8 cellular contexts compared by ENCODE assay signal in genomic region chr6:291697-292505, GRCh38. TPM values are rescaled to one million over a fixed set of nuclear protein-coding genes. Genes with fewer than 3 reads are reported as not detected.
DNase-seq lines count a peak whose midpoint lies in the region; ATAC-seq and TF ChIP-seq lines count a peak whose summit lies in the region.

A gene with protein sequence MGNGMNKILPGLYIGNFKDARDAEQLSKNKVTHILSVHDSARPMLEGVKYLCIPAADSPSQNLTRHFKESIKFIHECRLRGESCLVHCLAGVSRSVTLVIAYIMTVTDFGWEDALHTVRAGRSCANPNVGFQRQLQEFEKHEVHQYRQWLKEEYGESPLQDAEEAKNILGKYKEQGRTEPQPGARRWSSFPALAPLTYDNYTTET (plus strand): TSS chr6:292487. CDS start chr6:292540, 53 bp downstream.

- intact Hi-C loops in Calu3 (cut with micrococcal nuclease; ENCODE audit: unreplicated experiment): no loop called here

- H3K27ac ChIP-seq in subcutaneous abdominal adipose tissue (ENCODE audit: low read depth, low read length): peak within 1 kb of the TSS; percentile 99

- peak within 1 kb of the TSS; percentile 68 to 94 (median 79) for H3K4me3 ChIP-seq in subcutaneous abdominal adipose tissue (ENCODE audit: low read depth in 1 of 5, low read length in 5 of 5)

- H3K27ac Mint-ChIP-seq in Calu3 (ENCODE audit: unreplicated experiment): peak within 1 kb of the TSS; percentile 25
- H3K27ac Mint-ChIP-seq in activated T-cell treated with anti-CD3 and anti-CD28 coated beads, Interleukin-2, amount 50 U/mL, for 24 hours: peak within 1 kb of the TSS; percentile 97
- H3K27ac Mint-ChIP-seq in neural crest cell (ENCODE audit: unreplicated experiment): peak within 1 kb of the TSS; percentile 98

- CTCF ChIA-PET in Calu3 (lab: Charles Lee): no interaction called here

- H3K9me3 Mint-ChIP-seq in Calu3 (ENCODE audit: low read depth, unreplicated experiment) (peaks cover 8% of the 10 kb centered on the region), neural crest cell (no peaks in the 10 kb centered on the region)
- peaks cover 5% of the 10 kb centered on the region for H3K9me3 Mint-ChIP-seq in activated T-cell treated with anti-CD3 and anti-CD28 coated beads, Interleukin-2, amount 50 U/mL, for 24 hours

- peak; percentile 41 for ATAC-seq in GM21737 (IDR thresholded peaks at IDR 0.05; ENCODE audit: unreplicated experiment)

- H3K27me3 Mint-ChIP-seq in Calu3 (ENCODE audit: unreplicated experiment) (peaks cover 23% of the 10 kb centered on the region), neural crest cell (ENCODE audit: low read depth) (peaks cover 13% of the 10 kb centered on the region)
- H3K27me3 Mint-ChIP-seq in activated T-cell treated with anti-CD3 and anti-CD28 coated beads, Interleukin-2, amount 50 U/mL, for 24 hours: no peaks in the 10 kb centered on the region

- peaks cover 3 to 69% (median 56%) of the 10 kb centered on the region in 5 donors for H3K4me1 ChIP-seq in subcutaneous abdominal adipose tissue (ENCODE audit: control insufficient read depth in 5 of 5, insufficient read depth in 5 of 5, low read length in 5 of 5)

- no peak for TF ChIP-seq CTCF in Calu3 (IDR thresholded peaks at IDR 0.05; ENCODE audit: unreplicated experiment)
- TF ChIP-seq CTCF in neural crest cell (conservative IDR thresholded peaks at IDR 0.05): no peak

- BruUV-seq in Calu3 (replicated peaks; lab: Mats Ljungman, UMichigan): no TSS peak

- H3K4me1 Mint-ChIP-seq in Calu3 (ENCODE audit: low read depth, unreplicated experiment) (no peaks in the 10 kb centered on the region), neural crest cell (peaks cover 24% of the 10 kb centered on the region)
- peaks cover 57% of the 10 kb centered on the region for H3K4me1 Mint-ChIP-seq in activated T-cell treated with anti-CD3 and anti-CD28 coated beads, Interleukin-2, amount 50 U/mL, for 24 hours (ENCODE audit: low read depth)

- H3K9ac ChIP-seq in subcutaneous abdominal adipose tissue (ENCODE audit: low read length in 5 of 5): peak within 1 kb of the TSS; percentile 83 to 97 (median 92)

- H3K36me3 Mint-ChIP-seq in Calu3 (ENCODE audit: insufficient read depth, unreplicated experiment): peaks cover 14% of the 10 kb centered on the region
- peaks cover 9% of the 10 kb centered on the region for H3K36me3 Mint-ChIP-seq in activated T-cell treated with anti-CD3 and anti-CD28 coated beads, Interleukin-2, amount 50 U/mL, for 24 hours (ENCODE audit: low read depth)
- H3K36me3 Mint-ChIP-seq in neural crest cell (ENCODE audit: low read depth): no peaks in the 10 kb centered on the region

- peak within 1 kb of the TSS; percentile 67 for H3K4me3 Mint-ChIP-seq in Calu3 (ENCODE audit: low read depth, unreplicated experiment)
- peak within 1 kb of the TSS; percentile 84 for H3K4me3 Mint-ChIP-seq in activated T-cell treated with anti-CD3 and anti-CD28 coated beads, Interleukin-2, amount 50 U/mL, for 24 hours
- peak within 1 kb of the TSS; percentile 98 for H3K4me3 Mint-ChIP-seq in neural crest cell

- DNase-seq in Calu3 (peak; percentile 81), LHCN-M2 (ENCODE audit: low read depth) (peak; percentile 78), fibroblast of peridontal ligament (ENCODE audit: extremely low read depth) (peak; percentile 68), neural crest cell (ENCODE audit: low read depth, low spot score) (peak; percentile 68), SHP77 (lab: John Stamatoyannopoulos, UW) (no peak)
- peak; percentile 90 for DNase-seq in activated T-cell treated with anti-CD3 and anti-CD28 coated beads, Interleukin-2, amount 50 U/mL, for 24 hours

- H3K9me3 ChIP-seq in subcutaneous abdominal adipose tissue (ENCODE audit: control insufficient read depth in 5 of 5, low read length in 5 of 5): no peaks in the 10 kb centered on the region

- H3K36me3 ChIP-seq in subcutaneous abdominal adipose tissue (ENCODE audit: control insufficient read depth in 5 of 5, insufficient read depth in 5 of 5, low read length in 5 of 5): no peaks in the 10 kb centered on the region

- H3K27me3 ChIP-seq in subcutaneous abdominal adipose tissue (ENCODE audit: control insufficient read depth in 5 of 5, insufficient read depth in 4 of 5, low read length in 5 of 5): no peaks in the 10 kb centered on the region

RNA-seq across cellular contexts. Expression of the gene that starts here (rescaled TPM):
- 14.2 and 14.7 TPM in 2 replicates for total RNA-seq in Calu3 (2022)
- 6.8 and 14.9 TPM in 2 replicates for total RNA-seq in LHCN-M2 (2014; rRNA removed)
- polyA plus RNA-seq in LHCN-M2 (2012): 11.3 TPM
- total RNA-seq in neural crest cell: 35.1 and 41.7 TPM in 2 replicates

Comparison
In these comparisons a context has a peak if more than half of its experiments do, and no peak if none do; other contexts are left out.
1. DNase-seq: peak in Calu3 (single experiment), LHCN-M2 (single experiment), activated T-cell treated with anti-CD3 and anti-CD28 coated beads, Interleukin-2, amount 50 U/mL, for 24 hours (single experiment), fibroblast of peridontal ligament (single experiment) and neural crest cell (single experiment); none in SHP77 (0 of 2).
2. H3K27ac Mint-ChIP-seq: peak in every context shown above with its lines; median percentile 98 in neural crest cell; 97 in activated T-cell treated with anti-CD3 and anti-CD28 coated beads, Interleukin-2, amount 50 U/mL, for 24 hours; 25 in Calu3.
3. Peak in every context shown above with its lines, with median percentiles within 50 percentile points of each other: H3K4me3 Mint-ChIP-seq.